ENCODE assay signal across 8 cellular contexts in the genomic region with DNA sequence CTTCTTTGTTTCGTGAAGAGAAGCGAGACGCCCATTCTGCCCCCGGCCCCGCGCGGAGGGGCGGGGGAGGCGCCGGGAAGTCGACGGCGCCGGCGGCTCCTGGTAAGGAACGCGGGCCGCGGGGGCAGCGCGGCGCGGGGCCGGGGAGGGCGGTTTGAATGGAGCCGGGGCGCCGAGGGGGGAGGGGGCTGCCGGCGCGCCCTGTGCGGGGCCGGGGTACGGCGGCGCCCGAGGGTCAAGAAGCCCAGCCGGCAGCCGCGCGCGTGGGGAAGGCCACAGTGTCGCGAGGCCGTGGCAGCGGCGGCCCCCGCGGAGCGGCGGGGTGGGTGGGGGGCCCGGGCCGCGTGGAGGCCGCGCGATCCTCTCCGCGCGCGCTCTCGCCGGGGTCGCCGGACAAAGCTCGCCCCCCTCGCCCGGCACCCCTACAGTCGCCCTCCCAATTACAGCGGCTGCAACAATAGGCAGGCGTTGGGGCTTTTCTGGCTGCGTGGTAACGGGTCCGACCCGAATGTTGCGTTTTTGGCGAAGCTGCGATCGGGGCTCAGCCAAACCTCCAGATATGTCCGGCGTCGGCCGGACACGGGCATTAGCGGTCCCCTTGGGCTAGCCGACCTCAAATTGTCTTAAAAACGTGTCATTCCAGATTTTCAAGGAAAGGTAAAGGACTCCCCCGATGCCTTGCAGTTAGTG. TPM values are rescaled to one million over a fixed set of nuclear protein-coding genes. Genes with fewer than 3 reads are reported as not detected.
DNase-seq lines count a peak whose midpoint lies in the region; ATAC-seq, FAIRE-seq and TF ChIP-seq lines count a peak whose summit lies in the region.

No MANE protein-coding gene starts in this region.

- H3K36me3 Mint-ChIP-seq in activated T-cell treated with anti-CD3 and anti-CD28 coated beads, Interleukin-2, amount 50 U/mL, for 4 hours (ENCODE audit: insufficient read depth): no peaks in the 10 kb centered on the region

- peak overlapping the region; percentile 92 for H3K27ac ChIP-seq in neutrophil

- DNase-seq in ELF-1 (ENCODE audit: low read depth, low spot score) (peak; percentile 51), HTR-8/SVneo (ENCODE audit: insufficient read length, low spot score) (peak; percentile 57), germinal center (ENCODE audit: low spot score) (peak; percentile 43), GF-D8 (lab: John Stamatoyannopoulos, UW) (no peak), NCI-H1436 (lab: John Stamatoyannopoulos, UW) (no peak)
- DNase-seq in activated T-cell treated with anti-CD3 and anti-CD28 coated beads, Interleukin-2, amount 50 U/mL, for 4 hours: no peak

- H3K4me1 ChIP-seq in neutrophil (ENCODE audit: control insufficient read depth in 1 of 2, insufficient read depth in 1 of 2, low read depth in 1 of 2, low read length in 1 of 2): peaks cover 16 to 19% of the 10 kb centered on the region in 2 experiments

- peak; percentile 22 for ATAC-seq in GM21390 (IDR thresholded peaks at IDR 0.05; ENCODE audit: unreplicated experiment)
- ATAC-seq in activated T-cell treated with anti-CD3 and anti-CD28 coated beads, Interleukin-2, amount 50 U/mL, for 4 hours: peak; percentile 47 to 49

- no peaks in the 10 kb centered on the region for H3K27me3 Mint-ChIP-seq in activated T-cell treated with anti-CD3 and anti-CD28 coated beads, Interleukin-2, amount 50 U/mL, for 4 hours (ENCODE audit: low read depth)

- no peaks in the 10 kb centered on the region for H3K36me3 ChIP-seq in neutrophil

- peaks cover 39% of the 10 kb centered on the region for H3K4me1 Mint-ChIP-seq in activated T-cell treated with anti-CD3 and anti-CD28 coated beads, Interleukin-2, amount 50 U/mL, for 4 hours (ENCODE audit: low read depth)

- no peaks in the 10 kb centered on the region for H3K9me3 Mint-ChIP-seq in activated T-cell treated with anti-CD3 and anti-CD28 coated beads, Interleukin-2, amount 50 U/mL, for 4 hours

- H3K9me3 ChIP-seq in neutrophil: no peaks in the 10 kb centered on the region

- H3K4me3 Mint-ChIP-seq in activated T-cell treated with anti-CD3 and anti-CD28 coated beads, Interleukin-2, amount 50 U/mL, for 4 hours: peak overlapping the region; percentile 94

- H3K27me3 ChIP-seq in neutrophil: no peaks in the 10 kb centered on the region

- TF ChIP-seq CTCF in neutrophil (IDR thresholded peaks at IDR 0.05): no peak

- no peak for FAIRE-seq in HTR-8/SVneo (lab: Jason Lieb, UNC)

- H3K4me3 ChIP-seq in neutrophil (ENCODE audit: low read depth in 1 of 2, low read length in 1 of 2): peak overlapping the region; percentile 72 to 88

RNA-seq across cellular contexts. Expression of a gene that starts 0.4 kb away (rescaled TPM):
- total RNA-seq in activated T-cell treated with anti-CD3 and anti-CD28 coated beads, Interleukin-2, amount 50 U/mL, for 4 hours: 100 to 1,000 TPM; 160 to 168 (median 162) TPM

RNA-seq across cellular contexts. Expression of a gene that starts 32.6 kb away (rescaled TPM):
- 10 to 100 TPM; 23.2 to 29.5 (median 24.4) TPM for total RNA-seq in activated T-cell treated with anti-CD3 and anti-CD28 coated beads, Interleukin-2, amount 50 U/mL, for 4 hours

RNA-seq across cellular contexts. Expression of a gene that starts 32.8 kb away (rescaled TPM):
- 10 to 100 TPM; 37.4 to 50.9 (median 47.5) TPM for total RNA-seq in activated T-cell treated with anti-CD3 and anti-CD28 coated beads, Interleukin-2, amount 50 U/mL, for 4 hours

Comparison
In these comparisons a context has a peak if more than half of its experiments do, and no peak if none do; other contexts are left out.
1. DNase-seq: peak in ELF-1 (single experiment), HTR-8/SVneo (single experiment) and germinal center (single experiment); none in activated T-cell treated with anti-CD3 and anti-CD28 coated beads, Interleukin-2, amount 50 U/mL, for 4 hours (single experiment), GF-D8 (single experiment) and NCI-H1436 (single experiment).